In genomic region chr3:136195258-136196063, GRCh38 we compare ENCODE assay signal across 8 cellular contexts. TPM values are rescaled to one million over a fixed set of nuclear protein-coding genes. Genes with fewer than 3 reads are reported as not detected.
DNase-seq lines count a peak whose midpoint lies in the region; ATAC-seq and TF ChIP-seq lines count a peak whose summit lies in the region.

No MANE protein-coding gene starts in this region.

- 0 to 1% (median 0%) methylated on average over 15 to 103 of the region's 103 CpGs for WGBS in stomach, 5 donors

- TF ChIP-seq POLR2A in stomach (IDR thresholded peaks at IDR 0.05): no peak

- intact Hi-C loops in CD4-positive, alpha-beta memory T cell (cut with micrococcal nuclease): loop anchor here (1.0 to 10.0 kb wide), 6 partner anchors 55 to 1989 kb away; partner anchors contain the start of genes ANAPC13, ARMC8, CEP63 and NCK1
- intact Hi-C loops in stomach (cut with DNase I; ENCODE audit: low total_unique reads): no loop called here

- H3K4me3 Mint-ChIP-seq in CD4-positive, alpha-beta memory T cell: peak overlapping the region; percentile 94 to 100 (median 99)
- peak overlapping the region; percentile 94 for H3K4me3 Mint-ChIP-seq in activated T-helper 17 cell treated with anti-CD3 and anti-CD28 coated beads, Interleukin-2, amount 50 U/mL, for 72 hours
- H3K4me3 Mint-ChIP-seq in nephron: peak overlapping the region; percentile 95 to 97 (median 95)

- ATAC-seq in GM19035 (IDR thresholded peaks at IDR 0.05; ENCODE audit: unreplicated experiment) (peak; percentile 39), HG03354 (IDR thresholded peaks at IDR 0.05; ENCODE audit: poor library complexity, severe bottlenecking, unreplicated experiment) (peak; percentile 46)
- peak; percentile 1 for ATAC-seq in activated T-helper 17 cell treated with anti-CD3 and anti-CD28 coated beads, Interleukin-2, amount 50 U/mL, for 72 hours (replicated peaks)

- H3K4me1 Mint-ChIP-seq in CD4-positive, alpha-beta memory T cell: peaks cover 33 to 64% (median 44%) of the 10 kb centered on the region in 4 donors
- peaks cover 19% of the 10 kb centered on the region for H3K4me1 Mint-ChIP-seq in activated T-helper 17 cell treated with anti-CD3 and anti-CD28 coated beads, Interleukin-2, amount 50 U/mL, for 72 hours
- peaks cover 43% of the 10 kb centered on the region for H3K4me1 Mint-ChIP-seq in nephron

- H3K27ac ChIP-seq in CD4-positive, alpha-beta memory T cell (ENCODE audit: low read depth, low read length): peak overlapping the region; percentile 97
- peak overlapping the region; percentile 99 to 100 (median 100) for H3K27ac ChIP-seq in stomach

- peak overlapping the region; percentile 98 to 100 (median 100) for H3K27ac Mint-ChIP-seq in CD4-positive, alpha-beta memory T cell
- H3K27ac Mint-ChIP-seq in activated T-helper 17 cell treated with anti-CD3 and anti-CD28 coated beads, Interleukin-2, amount 50 U/mL, for 72 hours: peak overlapping the region; percentile 99
- peak overlapping the region; percentile 94 to 100 (median 97) for H3K27ac Mint-ChIP-seq in nephron

- CTCF ChIA-PET in CD4-positive, alpha-beta memory T cell (lab: Charles Lee; ENCODE audit: partially characterized antibody): interaction anchor here (0.8 to 6.3 kb wide), 12 partner anchors 13 to 818 kb away, joined by 3 to 76 read pairs (median 4); partner anchors contain the start of genes NCK1, PCCB and STAG1

- TF ChIP-seq CTCF in fibroblast of the aortic adventitia (IDR thresholded peaks at IDR 0.05; ENCODE audit: insufficient read depth, low read length): no peak
- no peak for TF ChIP-seq CTCF in nephron (IDR thresholded peaks at IDR 0.05; ENCODE audit: unreplicated experiment in 3 of 3)
- no peak for TF ChIP-seq CTCF in stomach (IDR thresholded peaks at IDR 0.05)

- peaks cover 37% of the 10 kb centered on the region for H3K4me1 ChIP-seq in CD4-positive, alpha-beta memory T cell (ENCODE audit: insufficient read depth, low read length)
- peaks cover 20 to 50% (median 38%) of the 10 kb centered on the region in 4 donors for H3K4me1 ChIP-seq in stomach

- peak; percentile 83 to 86 (median 84) for DNase-seq in CD4-positive, alpha-beta memory T cell
- DNase-seq in NOMO-1 (lab: John Stamatoyannopoulos, UW; ENCODE audit: unreplicated experiment in 2 of 2) (peak; percentile 84 to 88), fibroblast of the aortic adventitia (ENCODE audit: low read depth) (peak; percentile 60), stomach (peak; percentile 72)

- no peaks in the 10 kb centered on the region for H3K27me3 ChIP-seq in CD4-positive, alpha-beta memory T cell (ENCODE audit: insufficient read depth, low read length)
- H3K27me3 ChIP-seq in stomach: no peaks in the 10 kb centered on the region

- peaks cover 3 to 9% of the 10 kb centered on the region in 2 donors for H3K27me3 Mint-ChIP-seq in CD4-positive, alpha-beta memory T cell
- no peaks in the 10 kb centered on the region for H3K27me3 Mint-ChIP-seq in activated T-helper 17 cell treated with anti-CD3 and anti-CD28 coated beads, Interleukin-2, amount 50 U/mL, for 72 hours
- no peaks in the 10 kb centered on the region for H3K27me3 Mint-ChIP-seq in nephron (ENCODE audit: low read depth)

- TF ChIP-seq EP300 in stomach (IDR thresholded peaks at IDR 0.05): no peak

- H3K4me3 ChIP-seq in CD4-positive, alpha-beta memory T cell (ENCODE audit: low read length in 2 of 2): peak overlapping the region; percentile 71 to 98
- H3K4me3 ChIP-seq in fibroblast of the aortic adventitia (ENCODE audit: low read depth, low read length) (peak overlapping the region; percentile 95), stomach (peak overlapping the region; percentile 73 to 93 (median 84))

- peaks cover 9 to 48% of the 10 kb centered on the region in 2 donors for H3K36me3 Mint-ChIP-seq in CD4-positive, alpha-beta memory T cell
- H3K36me3 Mint-ChIP-seq in activated T-helper 17 cell treated with anti-CD3 and anti-CD28 coated beads, Interleukin-2, amount 50 U/mL, for 72 hours (ENCODE audit: low read depth): peaks cover 63% of the 10 kb centered on the region
- H3K36me3 Mint-ChIP-seq in nephron (ENCODE audit: low read depth): peaks cover 10% of the 10 kb centered on the region

- H3K36me3 ChIP-seq in CD4-positive, alpha-beta memory T cell (ENCODE audit: insufficient read depth, low read length): no peaks in the 10 kb centered on the region
- no peaks in the 10 kb centered on the region for H3K36me3 ChIP-seq in stomach

- POLR2A ChIA-PET in CD4-positive, alpha-beta memory T cell (lab: Charles Lee; ENCODE audit: partially characterized antibody): interaction anchor here (1.0 to 7.2 kb wide), 12 partner anchors 10 to 666 kb away, joined by 3 to 101 read pairs (median 13); partner anchors contain the start of genes NCK1, PCCB and STAG1

- peaks cover 0 to 7% (median 1%) of the 10 kb centered on the region in 8 donors for H3K9me3 Mint-ChIP-seq in CD4-positive, alpha-beta memory T cell
- H3K9me3 Mint-ChIP-seq in activated T-helper 17 cell treated with anti-CD3 and anti-CD28 coated beads, Interleukin-2, amount 50 U/mL, for 72 hours: no peaks in the 10 kb centered on the region
- no peaks in the 10 kb centered on the region for H3K9me3 Mint-ChIP-seq in nephron

- no peaks in the 10 kb centered on the region for H3K9me3 ChIP-seq in CD4-positive, alpha-beta memory T cell (ENCODE audit: control insufficient read depth in 1 of 2, low read length in 2 of 2)
- H3K9me3 ChIP-seq in stomach: no peaks in the 10 kb centered on the region

RNA-seq across cellular contexts. Expression of gene MSL2, which starts 0.7 kb away (rescaled TPM):
- 100 to 1,000 TPM in 1 of 2 experiments, 10 to 100 TPM in 1; 98.6 to 103 TPM for total RNA-seq in CD4-positive, alpha-beta memory T cell
- polyA plus RNA-seq in CD4-positive, alpha-beta memory T cell: 10 to 100 TPM; 36.3 to 41.1 TPM
- total RNA-seq in activated T-helper 17 cell treated with anti-CD3 and anti-CD28 coated beads, Interleukin-2, amount 50 U/mL, for 72 hours: 10 to 100 TPM; 43.0 to 55.0 TPM
- total RNA-seq in fibroblast of the aortic adventitia (ENCODE audit: low replicate concordance): 27.3 and 46.7 TPM in 2 replicates
- 10 to 100 TPM; 12.3 to 55.4 (median 28.0) TPM for total RNA-seq in stomach
- 1 to 10 TPM; 3.4 to 5.2 (median 4.9) TPM for polyA plus RNA-seq in stomach

RNA-seq across cellular contexts. Expression of gene PCCB, which starts 54.7 kb away (rescaled TPM):
- 10 to 100 TPM; 12.1 to 12.4 TPM for total RNA-seq in CD4-positive, alpha-beta memory T cell
- polyA plus RNA-seq in CD4-positive, alpha-beta memory T cell: 10 to 100 TPM; 26.3 to 47.1 TPM
- total RNA-seq in activated T-helper 17 cell treated with anti-CD3 and anti-CD28 coated beads, Interleukin-2, amount 50 U/mL, for 72 hours: 10 to 100 TPM; 26.5 to 40.2 TPM
- total RNA-seq in fibroblast of the aortic adventitia (ENCODE audit: low replicate concordance): 37.2 and 131 TPM in 2 replicates
- total RNA-seq in stomach: 10 to 100 TPM in 3 of 5 donors, 1 to 10 TPM in 2; 4.7 to 45.0 (median 23.2) TPM
- 10 to 100 TPM; 15.5 to 28.4 (median 20.5) TPM for polyA plus RNA-seq in stomach

Comparison
In these comparisons a context has a peak if more than half of its experiments do, and no peak if none do; other contexts are left out.
1. Peak in every context shown above with its lines: DNase-seq, ATAC-seq, H3K4me3 ChIP-seq and H3K27ac ChIP-seq.